6 cellular contexts compared by ENCODE assay signal in genomic region chrX:49185062-49185394, GRCh38. TPM values are rescaled to one million over a fixed set of nuclear protein-coding genes. Genes with fewer than 3 reads are reported as not detected.
DNase-seq lines count a peak whose midpoint lies in the region; ATAC-seq and TF ChIP-seq lines count a peak whose summit lies in the region.

No MANE protein-coding gene starts in this region.

- H3K4me2 ChIP-seq in Karpas-422 (ENCODE audit: low read depth, low read length, poor library complexity, severe bottlenecking) (peak overlapping the region; percentile 87), skeletal muscle satellite cell (ENCODE audit: low read length) (peak overlapping the region; percentile 82)

- H4K20me1 ChIP-seq in Karpas-422 (ENCODE audit: insufficient read depth, low read depth, low read length) = no peaks in the 10 kb centered on the region; the same call in 1 of the 2 replicates

- H3K9me3 ChIP-seq in Karpas-422 (ENCODE audit: low read length) (no peaks in the 10 kb centered on the region), colonic mucosa (no peaks in the 10 kb centered on the region), skeletal muscle satellite cell (replicated peaks; ENCODE audit: low read length) (no peaks in the 10 kb centered on the region), WERI-Rb-1 (ENCODE audit: severe bottlenecking) (no peaks in the 10 kb centered on the region)

- H2AFZ ChIP-seq in Karpas-422 (ENCODE audit: low read length) = no peak overlapping the region

- H3K27me3 ChIP-seq in Karpas-422 (ENCODE audit: low read length) (no peaks in the 10 kb centered on the region), colonic mucosa (no peaks in the 10 kb centered on the region), skeletal muscle satellite cell (ENCODE audit: control insufficient read depth, insufficient read depth, low read length) (no peaks in the 10 kb centered on the region), WERI-Rb-1 (ENCODE audit: insufficient read depth, low read depth, severe bottlenecking) (peaks cover 15% of the 10 kb centered on the region)

- H3K27ac ChIP-seq in Karpas-422 (ENCODE audit: low read length) (peak overlapping the region; percentile 58), colonic mucosa (peak overlapping the region; percentile 58), WERI-Rb-1 (no peak overlapping the region)

- TF ChIP-seq CTCF in colonic mucosa (IDR thresholded peaks at IDR 0.05) = no peak
- TF ChIP-seq CTCF in WERI-Rb-1 (IDR thresholded peaks at IDR 0.05; ENCODE audit: low read depth, low read length) = no peak

- peak overlapping the region; percentile 78 for H3K4me3 ChIP-seq in Karpas-422 (ENCODE audit: low read length)
- H3K4me3 ChIP-seq in colonic mucosa = peak overlapping the region; percentile 41
- peak overlapping the region; percentile 76 for H3K4me3 ChIP-seq in skeletal muscle satellite cell (ENCODE audit: low read length)
- no peak overlapping the region for H3K4me3 ChIP-seq in WERI-Rb-1 (ENCODE audit: low read depth, low read length)

- H3K9ac ChIP-seq in Karpas-422 (ENCODE audit: low read length) (peak overlapping the region; percentile 82), colonic mucosa (ENCODE audit: low read depth in 2 of 2, low read length in 2 of 2) (peak overlapping the region; percentile 56 to 67), skeletal muscle satellite cell (ENCODE audit: low read depth, low read length) (peak overlapping the region; percentile 84)

- no peak for ATAC-seq in HG02870 (IDR thresholded peaks at IDR 0.05; ENCODE audit: unreplicated experiment)

- peaks cover 26% of the 10 kb centered on the region for H3K4me1 ChIP-seq in Karpas-422 (ENCODE audit: low read length)
- H3K4me1 ChIP-seq in colonic mucosa = no peaks in the 10 kb centered on the region
- H3K4me1 ChIP-seq in skeletal muscle satellite cell (ENCODE audit: control insufficient read depth, insufficient read depth, low read length) = peaks cover 16% of the 10 kb centered on the region

- intact Hi-C loops in colonic mucosa (cut with DNase I) = no loop called here

- no peaks in the 10 kb centered on the region for H3K9me2 ChIP-seq in Karpas-422 (replicated peaks; ENCODE audit: insufficient read depth, low read length)

- H3K79me2 ChIP-seq in Karpas-422 (ENCODE audit: low read length) = peaks cover 17% of the 10 kb centered on the region

- DNase-seq in Karpas-422 (no peak), colonic mucosa (no peak), WERI-Rb-1 (no peak)
- DNase-seq in activated CD4-positive, alpha-beta T cell treated with anti-CD3 and anti-CD28 coated beads for 1 hour = no peak

- H3K36me3 ChIP-seq in Karpas-422 (ENCODE audit: insufficient read depth, low read length) (peaks cover 6% of the 10 kb centered on the region; the same call in 1 of the 2 replicates), colonic mucosa (no peaks in the 10 kb centered on the region), skeletal muscle satellite cell (ENCODE audit: insufficient read depth, low read length) (peaks cover 8% of the 10 kb centered on the region), WERI-Rb-1 (peaks cover 6% of the 10 kb centered on the region)

RNA-seq across cellular contexts. Expression of gene PRICKLE3, which starts 1.1 kb away (rescaled TPM):
- total RNA-seq in Karpas-422 (2014; rRNA removed; shearing (Covaris generic); ENCODE audit: low replicate concordance) = 4.0 and 15.5 TPM in 2 replicates
- 10 to 100 TPM; 16.7 to 25.5 TPM for total RNA-seq in colonic mucosa
- total RNA-seq in skeletal muscle satellite cell (2012; rRNA removed) = 9.9 and 10.7 TPM in 2 replicates

RNA-seq across cellular contexts. Expression of gene PLP2, which starts 13.3 kb away (rescaled TPM):
- total RNA-seq in Karpas-422 (2014; rRNA removed; shearing (Covaris generic); ENCODE audit: low replicate concordance) = 11.0 and 37.0 TPM in 2 replicates
- 100 to 1,000 TPM; 157 to 227 TPM for total RNA-seq in colonic mucosa
- total RNA-seq in skeletal muscle satellite cell (2012; rRNA removed) = 33.7 and 54.6 TPM in 2 replicates

RNA-seq across cellular contexts. Expression of gene SYP, which starts 15.0 kb away (rescaled TPM):
- total RNA-seq in Karpas-422 (2014; rRNA removed; shearing (Covaris generic); ENCODE audit: low replicate concordance) = 0.86 and 1.2 TPM in 2 replicates
- 1 to 10 TPM; 6.4 to 7.4 TPM for total RNA-seq in colonic mucosa
- total RNA-seq in skeletal muscle satellite cell (2012; rRNA removed) = under 0.01 and 0.25 TPM in 2 replicates

RNA-seq across cellular contexts. Expression of gene MAGIX, which starts 22.5 kb away (rescaled TPM):
- 1.7 TPM in 1 of 2 replicates, not detected in the other for total RNA-seq in Karpas-422 (2014; rRNA removed; shearing (Covaris generic); ENCODE audit: low replicate concordance)
- total RNA-seq in colonic mucosa = 10 to 100 TPM in 1 of 2 donors, 1 to 10 TPM in 1; 4.3 to 14.7 TPM
- 0.66 and 0.76 TPM in 2 replicates for total RNA-seq in skeletal muscle satellite cell (2012; rRNA removed)

RNA-seq across cellular contexts. Expression of gene CACNA1F, which starts 48.1 kb away (rescaled TPM):
- not detected in 2 replicates for total RNA-seq in Karpas-422 (2014; rRNA removed; shearing (Covaris generic); ENCODE audit: low replicate concordance)
- total RNA-seq in colonic mucosa = 1 to 10 TPM; 1.0 TPM
- total RNA-seq in skeletal muscle satellite cell (2012; rRNA removed) = not detected in 2 replicates
